ENCODE assay signal across 26 cellular contexts in the genomic region with DNA sequence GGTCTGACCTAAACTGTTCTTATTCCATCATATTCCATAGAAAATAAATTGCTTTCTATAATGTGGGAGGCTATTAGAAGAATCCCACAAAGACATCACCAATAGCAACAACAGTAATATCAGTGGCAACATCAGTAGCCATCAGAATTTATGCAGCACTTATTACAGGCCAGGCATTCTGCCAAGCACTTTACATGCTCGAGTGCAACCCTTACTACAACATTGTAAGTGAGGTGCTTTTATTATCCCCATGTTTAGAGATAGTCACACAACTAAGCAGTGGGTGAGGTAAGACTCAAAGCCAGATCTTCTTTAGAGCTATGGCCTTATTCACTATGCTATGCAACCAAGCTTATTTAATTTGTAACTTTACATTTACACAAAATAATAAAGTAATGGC.
DNase-seq lines count a peak whose midpoint lies in the region; ATAC-seq and TF ChIP-seq lines count a peak whose summit lies in the region.
"Had no signal": no experiment of that assay in that cellular context is flagged by ENCODE, and none has a peak within 500 bp of the region (broad histone marks: within the 10 kb centered on the region; RNA-seq: fewer than 3 reads in every experiment).

No MANE protein-coding gene starts in this region.

- DNase-seq in NCI-H1436 (lab: John Stamatoyannopoulos, UW) (peak; percentile 47), NCI-H1436 treated with DMSO at 0.1 percent for 48 hours (lab: John Stamatoyannopoulos, UW) (no peak), NCI-H128 (lab: John Stamatoyannopoulos, UW; ENCODE audit: unreplicated experiment) (peak; percentile 1), OCI-LY7 (ENCODE audit: low spot score) (no peak), left kidney (ENCODE audit: low read depth, low spot score) (peak; percentile 2), iPS-NIHi11 (ENCODE audit: low spot score) (no peak), islet precursor cell (no peak)
- DNase-seq: activated CD4-positive, CD25-positive, alpha-beta regulatory T cell treated with anti-CD3 and anti-CD28 coated beads, Interleukin-2, amount 50 U/mL, for 72 hours; activated CD8-positive, alpha-beta T cell treated with anti-CD3 and anti-CD28 coated beads for 36 hours; activated effector memory CD4-positive, alpha-beta T cell treated with anti-CD3 and anti-CD28 coated beads, Interleukin-2, amount 50 U/mL, for 16 hours; activated T-cell treated with anti-CD3 and anti-CD28 coated beads for 4 hours; body of pancreas; CD8-positive, alpha-beta T cell; cerebellar nuclear complex; dorsolateral prefrontal cortex; head of caudate nucleus; left ventricle myocardium superior; naive thymus-derived CD8-positive, alpha-beta T cell; NCI-H1092; retina; RPMI8226 had no signal

- H3K4me2 ChIP-seq in OCI-LY7 (ENCODE audit: low read length): no peak overlapping the region
- H3K4me2 ChIP-seq: smooth muscle cell had no signal

- CTCF ChIA-PET in OCI-LY7 (lab: Charles Lee; ENCODE audit: unreplicated experiment): no interaction called here

- H3K27ac ChIP-seq in OCI-LY7 (ENCODE audit: low read depth, low read length, poor library complexity, severe bottlenecking): no peak overlapping the region
- H3K27ac ChIP-seq: body of pancreas, dorsolateral prefrontal cortex, suprapubic skin had no signal

- POLR2A ChIA-PET in OCI-LY7 (lab: Charles Lee): interaction anchor here (0.6 to 2.8 kb wide), 6 partner anchors 8 to 213 kb away, joined by 3 to 20 read pairs (median 3); no protein-coding TSS in a partner anchor

- H3K4me1 ChIP-seq in OCI-LY7 (ENCODE audit: insufficient read depth, low read length, poor library complexity, severe bottlenecking): no peaks in the 10 kb centered on the region
- H3K4me1 ChIP-seq: body of pancreas had no signal

- BruUV-seq in OCI-LY7 (replicated peaks; lab: Mats Ljungman, UMichigan): no TSS peak

- H3K9me2 ChIP-seq in OCI-LY7 (ENCODE audit: insufficient read depth, low read length): no peaks in the 10 kb centered on the region

- peaks cover 11% of the 10 kb centered on the region; the same call in 1 of the 2 replicates for H3K9me3 ChIP-seq in OCI-LY7 (ENCODE audit: low read length)
- H3K9me3 ChIP-seq: body of pancreas, suprapubic skin had no signal

- TF ChIP-seq CTCF in OCI-LY7 (conservative IDR thresholded peaks at IDR 0.05; ENCODE audit: low read length): no peak

- no peaks in the 10 kb centered on the region; the same call in 1 of the 2 replicates for H3K36me3 ChIP-seq in OCI-LY7 (ENCODE audit: insufficient read depth, low read length)
- H3K36me3 ChIP-seq: suprapubic skin had no signal

- H3K79me2 ChIP-seq in OCI-LY7 (ENCODE audit: insufficient read depth, low read depth, low read length): no peaks in the 10 kb centered on the region

- peak overlapping the region; percentile 6; the same call in 1 of the 2 replicates for H2AFZ ChIP-seq in OCI-LY7 (ENCODE audit: low read length)

- no peak overlapping the region for H3K4me3 ChIP-seq in OCI-LY7 (ENCODE audit: low read depth, low read length, poor library complexity, severe bottlenecking)
- H3K4me3 ChIP-seq: body of pancreas, dorsolateral prefrontal cortex, GM12878, smooth muscle cell, suprapubic skin had no signal

- no peak for ATAC-seq in GM19467 (IDR thresholded peaks at IDR 0.05; ENCODE audit: unreplicated experiment)
- ATAC-seq: activated CD8-positive, alpha-beta T cell treated with anti-CD3 and anti-CD28 coated beads for 36 hours; body of pancreas; CD8-positive, alpha-beta T cell; GM12878; left ventricle myocardium superior; naive thymus-derived CD8-positive, alpha-beta T cell; stimulated activated memory B cell treated with anti-CD40 and anti-IgM and Interleukin-4, amounts not matched to agents 10 μg/mL and 1 μg/mL and 100 μg/mL, for 72 hours had no signal

- H4K20me1 ChIP-seq in OCI-LY7 (ENCODE audit: insufficient read depth, low read length): no peaks in the 10 kb centered on the region

- intact Hi-C loops in OCI-LY7 (cut with micrococcal nuclease; ENCODE audit: unreplicated experiment): no loop called here

Comparison
In these comparisons a context has a peak if more than half of its experiments do, and no peak if none do; other contexts are left out.
1. DNase-seq: peak in NCI-H1436 (single experiment), NCI-H128 (single experiment) and left kidney (single experiment); none in NCI-H1436 treated with DMSO at 0.1 percent for 48 hours (single experiment), OCI-LY7 (single experiment), iPS-NIHi11 (single experiment) and islet precursor cell (single experiment).